Comparison of ENCODE assay signal across 8 cellular contexts in genomic region chr15:29270169-29270955, GRCh38. TPM values are rescaled to one million over a fixed set of nuclear protein-coding genes. Genes with fewer than 3 reads are reported as not detected.
DNase-seq lines count a peak whose midpoint lies in the region; ATAC-seq and TF ChIP-seq lines count a peak whose summit lies in the region.

No MANE protein-coding gene starts in this region.

- peak; percentile 67 for DNase-seq in G401 (ENCODE audit: low spot score)
- DNase-seq in activated CD4-positive, alpha-beta memory T cell treated with anti-CD3 and anti-CD28 coated beads for 36 hours, result peak; percentile 21
- DNase-seq in fibroblast of the aortic adventitia (ENCODE audit: low read depth), result peak; percentile 60
- no peak for DNase-seq in prostate gland (ENCODE audit: low spot score)
- no peak for DNase-seq in NCI-H1048 (lab: John Stamatoyannopoulos, UW)

- H3K4me3 ChIP-seq in fibroblast of the aortic adventitia (ENCODE audit: low read depth, low read length) (peak overlapping the region; percentile 84), prostate gland (peak overlapping the region; percentile 86 to 93)

- in situ Hi-C loops in G401 (cut with HindIII; ENCODE audit: low sequenced_read_pairs), result no loop called here

- intact Hi-C loops in activated CD4-positive, alpha-beta memory T cell treated with anti-CD3 and anti-CD28 coated beads for 36 hours (cut with micrococcal nuclease), result loop anchor here (1.0 kb wide), 1 partner anchor 87 kb away; no protein-coding TSS in a partner anchor
- intact Hi-C loops in prostate gland (cut with DNase I), result no loop called here

- no peaks in the 10 kb centered on the region for H3K4me1 ChIP-seq in prostate gland (replicated peaks)

- CTCF ChIA-PET in activated CD4-positive, alpha-beta memory T cell treated with anti-CD3 and anti-CD28 coated beads for 36 hours (lab: Charles Lee), result no interaction called here

- POLR2A ChIA-PET in activated CD4-positive, alpha-beta memory T cell treated with anti-CD3 and anti-CD28 coated beads for 36 hours (lab: Charles Lee), result interaction anchor here (0.6 kb wide), 1 partner anchor 399 kb away, joined by 3 read pairs; no protein-coding TSS in a partner anchor

- 2% methylated on average over 8 of the region's 8 CpGs for WGBS in prostate gland

- no peaks in the 10 kb centered on the region for H3K27me3 ChIP-seq in prostate gland (replicated peaks; ENCODE audit: insufficient read depth)

- H3K36me3 Mint-ChIP-seq in activated CD4-positive, alpha-beta memory T cell treated with anti-CD3 and anti-CD28 coated beads for 36 hours, result peaks cover 10% of the 10 kb centered on the region

- peak overlapping the region; percentile 92 to 94 for H3K27ac ChIP-seq in prostate gland

- no peak for TF ChIP-seq CTCF in fibroblast of the aortic adventitia (IDR thresholded peaks at IDR 0.05; ENCODE audit: insufficient read depth, low read length)
- TF ChIP-seq CTCF in prostate gland (IDR thresholded peaks at IDR 0.05), result no peak

- H3K9me3 Mint-ChIP-seq in activated CD4-positive, alpha-beta memory T cell treated with anti-CD3 and anti-CD28 coated beads for 36 hours, result no peaks in the 10 kb centered on the region

- peak overlapping the region; percentile 88 for H3K4me3 Mint-ChIP-seq in activated CD4-positive, alpha-beta memory T cell treated with anti-CD3 and anti-CD28 coated beads for 36 hours

- ATAC-seq in GM21367 (IDR thresholded peaks at IDR 0.05; ENCODE audit: unreplicated experiment), result peak; percentile 27
- peak; percentile 21 for ATAC-seq in HG03575 (IDR thresholded peaks at IDR 0.05; ENCODE audit: extremely low read depth, insufficient number of reproducible peaks, low FRiP score, unreplicated experiment)
- ATAC-seq in GM18519 (IDR thresholded peaks at IDR 0.05; ENCODE audit: low FRiP score, unreplicated experiment), result no peak

- H3K9me3 ChIP-seq in prostate gland, result no peaks in the 10 kb centered on the region

- peaks cover 42% of the 10 kb centered on the region for H3K4me1 Mint-ChIP-seq in activated CD4-positive, alpha-beta memory T cell treated with anti-CD3 and anti-CD28 coated beads for 36 hours (ENCODE audit: low read depth)

- no peaks in the 10 kb centered on the region for H3K36me3 ChIP-seq in prostate gland

- no peaks in the 10 kb centered on the region for H3K27me3 Mint-ChIP-seq in activated CD4-positive, alpha-beta memory T cell treated with anti-CD3 and anti-CD28 coated beads for 36 hours

- peak overlapping the region; percentile 96 for H3K27ac Mint-ChIP-seq in activated CD4-positive, alpha-beta memory T cell treated with anti-CD3 and anti-CD28 coated beads for 36 hours

- no peak for TF ChIP-seq POLR2A in prostate gland (IDR thresholded peaks at IDR 0.05)

RNA-seq across cellular contexts. Expression of gene NSMCE3, which starts 0.7 kb away (rescaled TPM):
- total RNA-seq in G401 (2014; rRNA removed; shearing (Covaris generic)), result 10.0 and 15.1 TPM in 2 replicates
- 1 to 10 TPM; 7.7 TPM for total RNA-seq in activated CD4-positive, alpha-beta memory T cell treated with anti-CD3 and anti-CD28 coated beads for 36 hours
- 8.2 and 9.0 TPM in 2 replicates for total RNA-seq in fibroblast of the aortic adventitia (ENCODE audit: low replicate concordance)
- 10 to 100 TPM; 13.8 to 21.0 TPM for total RNA-seq in prostate gland

Comparison
In these comparisons a context has a peak if more than half of its experiments do, and no peak if none do; other contexts are left out.
1. DNase-seq: peak in G401 (single experiment), activated CD4-positive, alpha-beta memory T cell treated with anti-CD3 and anti-CD28 coated beads for 36 hours (single experiment) and fibroblast of the aortic adventitia (single experiment); none in prostate gland (single experiment) and NCI-H1048 (single experiment).